Comparison of ENCODE assay signal across 37 cellular contexts in the genomic region with DNA sequence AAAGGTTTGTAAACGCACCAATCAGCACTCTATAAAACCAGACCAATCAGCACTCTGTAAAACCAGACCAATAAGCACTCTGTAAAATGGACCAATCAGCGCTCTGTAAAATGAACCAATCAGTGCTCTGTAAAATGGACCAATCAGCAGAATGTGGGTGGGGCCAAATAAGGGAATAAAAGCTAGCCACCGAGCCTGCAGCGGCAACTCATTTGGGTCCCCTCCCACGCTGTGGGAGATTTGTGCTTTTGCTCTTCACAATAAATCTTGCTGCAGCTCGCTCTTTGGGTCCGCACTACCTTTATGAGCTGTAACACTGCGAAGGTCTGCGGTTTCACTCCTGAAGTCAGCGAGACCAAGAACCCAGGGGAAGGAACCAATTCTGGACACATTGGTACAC. TPM values are rescaled to one million over a fixed set of nuclear protein-coding genes. Genes with fewer than 3 reads are reported as not detected.
"Had no signal": no experiment of that assay in that cellular context is flagged by ENCODE, and none has a peak within 500 bp of the region (broad histone marks: within the 10 kb centered on the region; RNA-seq: fewer than 3 reads in every experiment).

No MANE protein-coding gene starts in this region.

- H3K4me3 ChIP-seq: adrenal gland had no signal

- H3K4me1 ChIP-seq: adrenal gland had no signal

- H3K27ac Mint-ChIP-seq: activated CD4-positive, alpha-beta memory T cell treated with anti-CD3 and anti-CD28 coated beads for 36 hours; activated CD4-positive, alpha-beta T cell treated with anti-CD3 and anti-CD28 coated beads for 36 hours; activated naive CD4-positive, alpha-beta T cell treated with anti-CD3 and anti-CD28 coated beads for 36 hours; activated naive CD4-positive, alpha-beta T cell treated with anti-CD3 and anti-CD28 coated beads, Interleukin-2, amount 50 U/mL, for 72 hours; activated T-helper 1 cell treated with anti-CD3 and anti-CD28 coated beads, Interleukin-12 subunit alpha, Interleukin-12 subunit beta, Interleukin-2, Interleukin-4 antibody, amounts not matched to agents 30 ng/mL and 10 ng/mL and 1 ng/mL, durations not matched to agents 14 hours and 24 hours and 36 hours; brain had no signal

- FAIRE-seq: bronchial epithelial cell, RCC 7860 had no signal

- DNase-seq: activated CD4-positive, alpha-beta memory T cell treated with anti-CD3 and anti-CD28 coated beads for 36 hours; activated CD4-positive, alpha-beta T cell treated with anti-CD3 and anti-CD28 coated beads for 36 hours; activated CD4-positive, alpha-beta T cell treated with anti-CD3 and anti-CD28 coated beads, Interleukin-2, amount 50 U/mL, for 1 hour; activated CD8-positive, alpha-beta memory T cell treated with anti-CD3 and anti-CD28 coated beads, Interleukin-2, amount 50 U/mL, for 4 hours; activated gamma-delta T cell treated with Interleukin-2 at 50 U/mL for 16 hours; activated naive CD4-positive, alpha-beta T cell treated with anti-CD3 and anti-CD28 coated beads for 36 hours; activated T-cell treated with anti-CD3 and anti-CD28 coated beads for 4 hours; activated T-cell treated with anti-CD3 and anti-CD28 coated beads, Interleukin-2, amount 50 U/mL, for 4 hours; adrenal gland; anterior cingulate cortex; caudate nucleus; cerebellar nuclear complex; NCI-H1048; NCI-H1105 treated with DMSO at 0.1 percent for 48 hours; NCI-H1436; NCI-H1694; NCI-H1930; NCI-H345; NCI-H524 treated with DMSO at 0.1 percent for 48 hours; NCI-H748 treated with DMSO at 0.1 percent for 48 hours; NK-92 treated with Interleukin-12 subunit alpha and Interleukin-12 subunit beta, amount 100 ng/mL, for 24 hours; PC-3; Right ventricle myocardium superior; T1000; WERI-Rb-1 had no signal

- ATAC-seq: activated CD4-positive, alpha-beta T cell treated with anti-CD3 and anti-CD28 coated beads for 36 hours; activated CD4-positive, CD25-positive, alpha-beta regulatory T cell treated with anti-CD3 and anti-CD28 coated beads, Interleukin-2, amount 50 U/mL, for 24 hours; activated naive CD4-positive, alpha-beta T cell treated with anti-CD3 and anti-CD28 coated beads, Interleukin-2, amount 50 U/mL, for 72 hours; activated T-cell treated with anti-CD3 and anti-CD28 coated beads, Interleukin-2, amount 50 U/mL, for 4 hours; PC-3 had no signal

- H3K4me3 Mint-ChIP-seq: activated CD4-positive, alpha-beta memory T cell treated with anti-CD3 and anti-CD28 coated beads for 36 hours; activated CD4-positive, alpha-beta T cell treated with anti-CD3 and anti-CD28 coated beads for 36 hours; activated naive CD4-positive, alpha-beta T cell treated with anti-CD3 and anti-CD28 coated beads for 36 hours; activated T-cell treated with anti-CD3 and anti-CD28 coated beads, Interleukin-2, amount 50 U/mL, for 4 hours; activated T-helper 1 cell treated with anti-CD3 and anti-CD28 coated beads, Interleukin-12 subunit alpha, Interleukin-12 subunit beta, Interleukin-2, Interleukin-4 antibody, amounts not matched to agents 30 ng/mL and 10 ng/mL and 1 ng/mL, durations not matched to agents 14 hours and 24 hours and 36 hours; brain had no signal

- H3K36me3 ChIP-seq: adrenal gland, WERI-Rb-1 had no signal

- H3K9ac ChIP-seq: KMS-11 had no signal

- H3K27ac ChIP-seq: adrenal gland, KMS-11, RWPE1, WERI-Rb-1 had no signal

- H3K9me3 Mint-ChIP-seq: activated CD4-positive, alpha-beta memory T cell treated with anti-CD3 and anti-CD28 coated beads for 36 hours; activated T-cell treated with anti-CD3 and anti-CD28 coated beads, Interleukin-2, amount 50 U/mL, for 4 hours had no signal

- H3K9me3 ChIP-seq: adrenal gland had no signal

RNA-seq across cellular contexts. Expression of a gene that starts 31.1 kb away (rescaled TPM):
- total RNA-seq: activated CD4-positive, alpha-beta memory T cell treated with anti-CD3 and anti-CD28 coated beads for 36 hours; activated CD4-positive, alpha-beta T cell treated with anti-CD3 and anti-CD28 coated beads for 36 hours; activated naive CD4-positive, alpha-beta T cell treated with anti-CD3 and anti-CD28 coated beads, Interleukin-2, amount 50 U/mL, for 72 hours; activated T-helper 1 cell treated with anti-CD3 and anti-CD28 coated beads, Interleukin-12 subunit alpha, Interleukin-12 subunit beta, Interleukin-2, Interleukin-4 antibody, amounts not matched to agents 30 ng/mL and 10 ng/mL and 1 ng/mL, durations not matched to agents 14 hours and 24 hours and 36 hours; bronchial epithelial cell; MCF 10A; NCI-H460; PC-3; Right ventricle myocardium superior; T-helper 1 cell treated with Interleukin-12 subunit alpha and Interleukin-12 subunit beta and Interleukin-4 antibody, amounts not matched to agents 30 ng/mL and 1 ng/mL, for 36 hours; T-helper 2 cell treated with Interferon-gamma antibody and Interleukin-4, amounts not matched to agents 100 ng/mL and 5 ng/mL, for 36 hours had no signal
- polyA plus RNA-seq: adrenal gland had no signal

RNA-seq across cellular contexts. Expression of a gene that starts 47.5 kb away (rescaled TPM):
- total RNA-seq: activated CD4-positive, alpha-beta memory T cell treated with anti-CD3 and anti-CD28 coated beads for 36 hours; activated CD4-positive, alpha-beta T cell treated with anti-CD3 and anti-CD28 coated beads for 36 hours; activated naive CD4-positive, alpha-beta T cell treated with anti-CD3 and anti-CD28 coated beads for 36 hours; activated T-cell treated with anti-CD3 and anti-CD28 coated beads, Interleukin-2, amount 50 U/mL, for 4 hours; activated T-helper 1 cell treated with anti-CD3 and anti-CD28 coated beads, Interleukin-12 subunit alpha, Interleukin-12 subunit beta, Interleukin-2, Interleukin-4 antibody, amounts not matched to agents 30 ng/mL and 10 ng/mL and 1 ng/mL, durations not matched to agents 14 hours and 24 hours and 36 hours; bronchial epithelial cell; MCF 10A; NCI-H460; PC-3; T-helper 1 cell treated with Interleukin-12 subunit alpha and Interleukin-12 subunit beta and Interleukin-4 antibody, amounts not matched to agents 30 ng/mL and 1 ng/mL, for 36 hours; T-helper 2 cell treated with Interferon-gamma antibody and Interleukin-4, amounts not matched to agents 100 ng/mL and 5 ng/mL, for 36 hours had no signal
